ENCODE assay signal across 1 cellular context in genomic region chr19:3721131-3721899, GRCh38.
TF ChIP-seq lines count a peak whose summit lies in the region.

No MANE protein-coding gene starts in this region.

TF ChIP-seq in K562, 482 proteins besides CTCF, POLR2A, EP300 and RAD21 (continued from another document and continues in another):
- no peak for TF ChIP-seq SAFB2 (IDR thresholded peaks at IDR 0.05; ENCODE audit: borderline replicate concordance, low read depth, low read length, severe bottlenecking)
- no peak for TF ChIP-seq JUNB (CRISPR knock-in tag; conservative IDR thresholded peaks at IDR 0.05)
- peak; percentile 84 for TF ChIP-seq KLF1 (tag; IDR thresholded peaks at IDR 0.05)
- TF ChIP-seq GATAD2A (IDR thresholded peaks at IDR 0.05): peak; percentile 57; the same call in 1 of the 2 replicates
- peak; percentile 69; the same call in 1 of the 2 replicates for TF ChIP-seq SMAD4 (CRISPR knock-in tag; conservative IDR thresholded peaks at IDR 0.05)
- no peak for TF ChIP-seq PML (IDR thresholded peaks at IDR 0.05; ENCODE audit: low read length)
- peak in 1 of 2 experiments; percentile 36; a peak in 1 of 4 replicates for TF ChIP-seq FOXK2 (conservative IDR thresholded peaks at IDR 0.05 in 1 of 2, IDR thresholded peaks at IDR 0.05 in 1 of 2; ENCODE audit: low read depth in 2 of 2)
- no peak for TF ChIP-seq ZNF75A (CRISPR knock-in tag; IDR thresholded peaks at IDR 0.05)
- TF ChIP-seq MYC (IDR thresholded peaks at IDR 0.05; ENCODE audit: low read depth, low read length): peak; percentile 79
- TF ChIP-seq MYC (CRISPR knock-in tag; IDR thresholded peaks at IDR 0.05; ENCODE audit: borderline replicate concordance, low read depth): 0 out of 2 replicates have a peak, but pooled peaks have one; percentile 49
- no peak for TF ChIP-seq SRSF7 (optimal IDR thresholded peaks at IDR 0.05; ENCODE audit: low read depth, low read length)
- peak; percentile 35; the same call in 1 of the 2 replicates for TF ChIP-seq CREB1 (IDR thresholded peaks at IDR 0.05)
- TF ChIP-seq CREB1 (CRISPR knock-in tag; IDR thresholded peaks at IDR 0.05): peak; percentile 80
- TF ChIP-seq TEAD2 (tag; IDR thresholded peaks at IDR 0.05): no peak
- no peak for TF ChIP-seq AFF1 (IDR thresholded peaks at IDR 0.05; ENCODE audit: low read depth in 1 of 2, partially characterized antibody in 2 of 2)
- TF ChIP-seq HDAC3 (IDR thresholded peaks at IDR 0.05; ENCODE audit: borderline replicate concordance, partially characterized antibody): peak; percentile 97
- TF ChIP-seq ZKSCAN8 (CRISPR knock-in tag; IDR thresholded peaks at IDR 0.05): no peak; the same call in 1 of the 2 replicates
- TF ChIP-seq FOXA3 (CRISPR knock-in tag; conservative IDR thresholded peaks at IDR 0.05 in 1 of 2, IDR thresholded peaks at IDR 0.05 in 1 of 2): peak in 1 of 2 experiments; percentile 59; a peak in 2 of 4 replicates
- TF ChIP-seq CEBPZ (IDR thresholded peaks at IDR 0.05; ENCODE audit: borderline replicate concordance, low read depth, low read length): no peak
- TF ChIP-seq FUS (optimal IDR thresholded peaks at IDR 0.05; ENCODE audit: low read depth, low read length): no peak
- TF ChIP-seq CBFA2T2 (conservative IDR thresholded peaks at IDR 0.05): 0 out of 2 replicates have a peak, but pooled peaks have one; percentile 4
- TF ChIP-seq ZNF24 (IDR thresholded peaks at IDR 0.05): peak; percentile 79
- TF ChIP-seq FOXK1 (CRISPR knock-in tag; IDR thresholded peaks at IDR 0.05; ENCODE audit: borderline replicate concordance): no peak
- no peak for TF ChIP-seq E2F5 (CRISPR knock-in tag; IDR thresholded peaks at IDR 0.05)
- no peak; the same call in 1 of the 2 replicates for TF ChIP-seq ZBTB2 (IDR thresholded peaks at IDR 0.05)
- TF ChIP-seq HINFP (tag; conservative IDR thresholded peaks at IDR 0.05; ENCODE audit: low read depth): no peak
- no peak for TF ChIP-seq ZNF407 (IDR thresholded peaks at IDR 0.05; ENCODE audit: low read depth)
- no peak for TF ChIP-seq ZFPM2 (CRISPR knock-in tag; IDR thresholded peaks at IDR 0.05)
- TF ChIP-seq ZKSCAN3 (CRISPR knock-in tag; IDR thresholded peaks at IDR 0.05): no peak
- TF ChIP-seq ZNF263 (CRISPR knock-in tag; IDR thresholded peaks at IDR 0.05; ENCODE audit: borderline replicate concordance): no peak; the same call in 1 of the 2 replicates
- 0 out of 2 replicates have a peak, but pooled peaks have one; percentile 51 for TF ChIP-seq SREBF1 (IDR thresholded peaks at IDR 0.05; ENCODE audit: borderline replicate concordance, low read depth, low read length)
- no peak for TF ChIP-seq ELF4 (CRISPR knock-in tag; IDR thresholded peaks at IDR 0.05)
- no peak for TF ChIP-seq HMG20A (CRISPR knock-in tag; conservative IDR thresholded peaks at IDR 0.05)
- TF ChIP-seq ZZZ3 (IDR thresholded peaks at IDR 0.05): no peak
- TF ChIP-seq ZNF280B (CRISPR knock-in tag; IDR thresholded peaks at IDR 0.05): no peak
